In the genomic region with DNA sequence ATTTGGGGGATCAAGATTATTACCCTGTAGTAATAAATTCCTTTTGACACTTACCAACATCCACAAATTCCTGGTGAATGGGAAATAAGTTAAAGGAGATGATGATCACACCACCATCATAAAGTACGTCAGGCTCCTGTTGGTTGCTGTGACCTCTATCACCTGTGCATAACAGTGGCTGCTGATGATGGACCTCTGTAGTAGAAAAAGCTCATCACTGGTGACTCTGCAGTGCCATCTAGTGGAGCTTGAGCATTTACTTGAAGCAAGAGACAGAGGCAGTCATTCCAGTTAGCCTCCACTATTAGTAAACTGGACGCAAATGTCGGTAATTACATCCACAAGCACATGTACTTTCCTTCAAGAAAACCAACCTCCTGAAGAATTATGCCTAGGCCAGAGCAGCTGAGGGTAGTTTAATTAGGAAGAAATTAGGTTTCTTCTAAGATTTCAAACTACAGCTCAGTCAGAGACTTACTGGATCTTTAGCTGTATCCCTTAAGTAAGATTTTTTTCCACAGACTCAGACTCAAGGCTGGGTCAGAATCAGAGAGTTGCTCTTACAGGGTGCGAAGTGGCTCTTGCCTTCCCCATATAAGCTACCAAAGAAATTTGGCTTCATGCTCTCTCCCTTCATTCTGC, we compare ENCODE assay signal across 1 cellular context.
TF ChIP-seq lines count a peak whose summit lies in the region.

No MANE protein-coding gene starts in this region.

TF ChIP-seq in GM23338, 12 proteins besides CTCF, POLR2A, EP300 and RAD21 (continued from another document):
- no peak for TF ChIP-seq ZNF462 (CRISPR knock-in tag; IDR thresholded peaks at IDR 0.05)
